In genomic region chr16:85662976-85663830, GRCh38 we compare ENCODE assay signal across 20 cellular contexts. TPM values are rescaled to one million over a fixed set of nuclear protein-coding genes. Genes with fewer than 3 reads are reported as not detected.
"Had no signal": no experiment of that assay in that cellular context is flagged by ENCODE, and none has a peak within 500 bp of the region (broad histone marks: within the 10 kb centered on the region; RNA-seq: fewer than 3 reads in every experiment).

No MANE protein-coding gene starts in this region.

- H3K4me3 ChIP-seq: ascending aorta, breast epithelium, esophagus squamous epithelium, left lung, transverse colon, uterus had no signal

- H3K9ac ChIP-seq: parathyroid adenoma had no signal

- H3K4me1 ChIP-seq: ascending aorta, left lung, uterus had no signal

- DNase-seq: activated CD4-positive, alpha-beta T cell treated with anti-CD3 and anti-CD28 coated beads, Interleukin-2, amount 50 U/mL, for 4 hours; activated effector memory CD4-positive, alpha-beta T cell treated with anti-CD3 and anti-CD28 coated beads, Interleukin-2, amount 50 U/mL, for 16 hours; activated T-cell treated with anti-CD3 and anti-CD28 coated beads, Interleukin-2, amount 50 U/mL, for 72 hours; cortex of kidney; effector CD8-positive, alpha-beta T cell; esophagus squamous epithelium; hippocampal formation; islet precursor cell; stimulated activated CD4-positive, alpha-beta T cell treated with anti-CD3 and anti-CD28 coated beads, Interleukin-2, amount 100 ng/mL, for 24 hours; stimulated activated naive CD4-positive, alpha-beta T cell treated with Interleukin-2 at 50 U/mL for 16 hours; T-helper 2 cell; uterus had no signal

- H3K4me1 Mint-ChIP-seq: activated naive CD4-positive, alpha-beta T cell treated with anti-CD3 and anti-CD28 coated beads, Interleukin-2, amount 50 U/mL, for 24 hours had no signal

- H3K9me3 ChIP-seq: ascending aorta, breast epithelium, esophagus squamous epithelium, left lung, neutrophil, transverse colon, uterus had no signal

- H3K9me3 Mint-ChIP-seq: activated naive CD4-positive, alpha-beta T cell treated with anti-CD3 and anti-CD28 coated beads, Interleukin-2, amount 50 U/mL, for 24 hours; activated T-cell treated with anti-CD3 and anti-CD28 coated beads, Interleukin-2, amount 50 U/mL, for 72 hours had no signal

- H3K4me3 Mint-ChIP-seq: activated naive CD4-positive, alpha-beta T cell treated with anti-CD3 and anti-CD28 coated beads, Interleukin-2, amount 50 U/mL, for 24 hours; activated T-cell treated with anti-CD3 and anti-CD28 coated beads, Interleukin-2, amount 50 U/mL, for 72 hours had no signal

- H2AFZ ChIP-seq: parathyroid adenoma had no signal

- H3K27me3 Mint-ChIP-seq: activated naive CD4-positive, alpha-beta T cell treated with anti-CD3 and anti-CD28 coated beads, Interleukin-2, amount 50 U/mL, for 24 hours had no signal

- H3K27me3 ChIP-seq: ascending aorta, breast epithelium, esophagus squamous epithelium, left lung, neutrophil, transverse colon, uterus had no signal

- ATAC-seq: activated T-cell treated with anti-CD3 and anti-CD28 coated beads, Interleukin-2, amount 50 U/mL, for 72 hours had no signal

- H3K27ac ChIP-seq: ascending aorta, breast epithelium, esophagus squamous epithelium, left lung, neutrophil, parathyroid adenoma, uterus, VCaP had no signal

- H3K27ac Mint-ChIP-seq: activated naive CD4-positive, alpha-beta T cell treated with anti-CD3 and anti-CD28 coated beads, Interleukin-2, amount 50 U/mL, for 24 hours; activated T-cell treated with anti-CD3 and anti-CD28 coated beads, Interleukin-2, amount 50 U/mL, for 72 hours had no signal

- H3K36me3 ChIP-seq: uterus had no signal

RNA-seq across cellular contexts. Expression of gene GINS2, which starts 25.6 kb away (rescaled TPM):
- total RNA-seq: ascending aorta had no signal
